In the genomic region with DNA sequence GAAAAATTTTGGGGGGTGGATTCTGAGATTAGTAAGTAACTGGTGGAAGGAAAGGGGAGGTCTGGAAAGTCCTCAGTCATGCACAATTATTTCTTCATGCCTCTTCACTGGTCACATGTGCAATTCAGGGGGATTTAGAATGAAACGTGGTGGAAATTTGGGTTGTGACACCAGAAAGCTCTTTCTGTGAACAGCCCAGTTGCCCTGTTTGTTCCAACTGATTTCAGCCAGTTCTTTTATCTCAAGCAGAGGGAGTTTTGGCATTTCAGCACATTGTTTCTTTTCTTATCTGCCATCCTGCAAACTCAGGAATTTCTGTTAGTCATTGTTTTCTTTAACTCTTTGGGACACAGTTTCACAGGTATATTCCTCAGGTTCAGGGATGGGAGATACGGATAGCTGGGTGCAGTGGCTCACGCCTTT, we compare ENCODE assay signal across 1 cellular context.
TF ChIP-seq lines count a peak whose summit lies in the region.

No MANE protein-coding gene starts in this region.

TF ChIP-seq in GM23338, 12 proteins besides CTCF, POLR2A, EP300 and RAD21 (continued from another document):
- TF ChIP-seq JUNB (IDR thresholded peaks at IDR 0.05; ENCODE audit: unreplicated experiment) (no peak), STAT1 (IDR thresholded peaks at IDR 0.05; ENCODE audit: unreplicated experiment) (no peak), POLR2AphosphoS5 (IDR thresholded peaks at IDR 0.05; ENCODE audit: low read depth) (no peak)
- TF ChIP-seq, protein P1, sequence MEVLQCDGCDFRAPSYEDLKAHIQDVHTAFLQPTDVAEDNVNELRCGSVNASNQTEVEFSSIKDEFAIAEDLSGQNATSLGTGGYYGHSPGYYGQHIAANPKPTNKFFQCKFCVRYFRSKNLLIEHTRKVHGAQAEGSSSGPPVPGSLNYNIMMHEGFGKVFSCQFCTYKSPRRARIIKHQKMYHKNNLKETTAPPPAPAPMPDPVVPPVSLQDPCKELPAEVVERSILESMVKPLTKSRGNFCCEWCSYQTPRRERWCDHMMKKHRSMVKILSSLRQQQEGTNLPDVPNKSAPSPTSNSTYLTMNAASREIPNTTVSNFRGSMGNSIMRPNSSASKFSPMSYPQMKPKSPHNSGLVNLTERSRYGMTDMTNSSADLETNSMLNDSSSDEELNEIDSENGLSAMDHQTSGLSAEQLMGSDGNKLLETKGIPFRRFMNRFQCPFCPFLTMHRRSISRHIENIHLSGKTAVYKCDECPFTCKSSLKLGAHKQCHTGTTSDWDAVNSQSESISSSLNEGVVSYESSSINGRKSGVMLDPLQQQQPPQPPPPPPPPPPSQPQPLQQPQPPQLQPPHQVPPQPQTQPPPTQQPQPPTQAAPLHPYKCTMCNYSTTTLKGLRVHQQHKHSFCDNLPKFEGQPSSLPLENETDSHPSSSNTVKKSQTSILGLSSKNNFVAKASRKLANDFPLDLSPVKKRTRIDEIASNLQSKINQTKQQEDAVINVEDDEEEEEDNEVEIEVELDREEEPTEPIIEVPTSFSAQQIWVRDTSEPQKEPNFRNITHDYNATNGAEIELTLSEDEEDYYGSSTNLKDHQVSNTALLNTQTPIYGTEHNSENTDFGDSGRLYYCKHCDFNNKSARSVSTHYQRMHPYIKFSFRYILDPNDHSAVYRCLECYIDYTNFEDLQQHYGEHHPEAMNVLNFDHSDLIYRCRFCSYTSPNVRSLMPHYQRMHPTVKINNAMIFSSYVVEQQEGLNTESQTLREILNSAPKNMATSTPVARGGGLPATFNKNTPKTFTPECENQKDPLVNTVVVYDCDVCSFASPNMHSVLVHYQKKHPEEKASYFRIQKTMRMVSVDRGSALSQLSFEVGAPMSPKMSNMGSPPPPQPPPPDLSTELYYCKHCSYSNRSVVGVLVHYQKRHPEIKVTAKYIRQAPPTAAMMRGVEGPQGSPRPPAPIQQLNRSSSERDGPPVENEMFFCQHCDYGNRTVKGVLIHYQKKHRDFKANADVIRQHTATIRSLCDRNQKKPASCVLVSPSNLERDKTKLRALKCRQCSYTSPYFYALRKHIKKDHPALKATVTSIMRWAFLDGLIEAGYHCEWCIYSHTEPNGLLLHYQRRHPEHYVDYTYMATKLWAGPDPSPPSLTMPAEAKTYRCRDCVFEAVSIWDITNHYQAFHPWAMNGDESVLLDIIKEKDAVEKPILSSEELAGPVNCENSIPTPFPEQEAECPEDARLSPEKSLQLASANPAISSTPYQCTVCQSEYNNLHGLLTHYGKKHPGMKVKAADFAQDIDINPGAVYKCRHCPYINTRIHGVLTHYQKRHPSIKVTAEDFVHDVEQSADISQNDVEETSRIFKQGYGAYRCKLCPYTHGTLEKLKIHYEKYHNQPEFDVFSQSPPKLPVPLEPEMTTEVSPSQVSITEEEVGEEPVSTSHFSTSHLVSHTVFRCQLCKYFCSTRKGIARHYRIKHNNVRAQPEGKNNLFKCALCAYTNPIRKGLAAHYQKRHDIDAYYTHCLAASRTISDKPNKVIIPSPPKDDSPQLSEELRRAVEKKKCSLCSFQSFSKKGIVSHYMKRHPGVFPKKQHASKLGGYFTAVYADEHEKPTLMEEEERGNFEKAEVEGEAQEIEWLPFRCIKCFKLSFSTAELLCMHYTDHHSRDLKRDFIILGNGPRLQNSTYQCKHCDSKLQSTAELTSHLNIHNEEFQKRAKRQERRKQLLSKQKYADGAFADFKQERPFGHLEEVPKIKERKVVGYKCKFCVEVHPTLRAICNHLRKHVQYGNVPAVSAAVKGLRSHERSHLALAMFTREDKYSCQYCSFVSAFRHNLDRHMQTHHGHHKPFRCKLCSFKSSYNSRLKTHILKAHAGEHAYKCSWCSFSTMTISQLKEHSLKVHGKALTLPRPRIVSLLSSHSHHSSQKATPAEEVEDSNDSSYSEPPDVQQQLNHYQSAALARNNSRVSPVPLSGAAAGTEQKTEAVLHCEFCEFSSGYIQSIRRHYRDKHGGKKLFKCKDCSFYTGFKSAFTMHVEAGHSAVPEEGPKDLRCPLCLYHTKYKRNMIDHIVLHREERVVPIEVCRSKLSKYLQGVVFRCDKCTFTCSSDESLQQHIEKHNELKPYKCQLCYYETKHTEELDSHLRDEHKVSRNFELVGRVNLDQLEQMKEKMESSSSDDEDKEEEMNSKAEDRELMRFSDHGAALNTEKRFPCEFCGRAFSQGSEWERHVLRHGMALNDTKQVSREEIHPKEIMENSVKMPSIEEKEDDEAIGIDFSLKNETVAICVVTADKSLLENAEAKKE (CRISPR knock-in tag; IDR thresholded peaks at IDR 0.05): no peak
